1 cellular context compared by ENCODE assay signal in the genomic region with DNA sequence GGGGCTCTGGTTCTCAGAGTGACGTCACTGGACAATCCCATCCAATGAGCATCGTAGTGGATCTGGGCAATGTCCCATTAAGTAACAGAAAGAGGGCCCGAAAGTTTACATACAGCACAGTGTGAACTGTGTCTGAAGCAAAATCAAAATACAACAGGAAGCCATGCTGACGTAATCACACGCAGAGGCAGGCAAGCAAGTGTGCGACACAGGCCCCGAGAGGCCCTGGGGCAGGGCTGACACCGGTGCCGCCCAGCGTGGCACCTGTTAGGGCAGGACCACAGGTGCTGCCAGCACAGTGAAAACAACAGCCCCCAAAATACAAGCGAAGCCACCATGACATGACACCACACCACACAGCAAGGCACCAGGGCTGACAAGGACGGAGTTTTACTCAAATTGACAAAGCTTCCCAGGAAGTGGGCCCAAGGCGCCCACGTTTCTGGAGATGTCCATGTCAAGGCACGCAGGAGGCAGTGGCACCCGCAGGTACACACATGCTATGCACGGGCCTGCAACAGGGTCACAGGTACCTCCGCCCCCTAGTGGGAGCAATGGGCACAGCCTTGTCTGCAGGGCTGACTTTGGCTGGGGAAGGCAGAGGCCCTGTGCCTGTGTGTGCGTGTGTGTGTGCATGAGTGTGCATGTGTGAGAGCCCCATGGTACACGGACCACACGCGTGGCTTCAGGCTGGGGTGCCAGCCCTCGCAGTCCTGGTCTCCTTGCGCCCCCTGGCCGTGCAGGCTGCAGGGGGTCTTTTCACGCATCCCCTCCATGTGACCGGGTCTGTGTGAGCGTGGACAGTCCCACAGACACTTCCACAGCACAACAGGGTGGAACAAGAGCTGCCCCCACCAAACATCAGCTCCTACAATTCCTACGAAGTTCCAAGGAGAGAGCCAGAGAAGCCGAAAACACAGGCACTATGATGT.
A peak's percentile ranks its signal among the peaks of the same experiment; 100 is the strongest.
TF ChIP-seq lines count a peak whose summit lies in the region.

No MANE protein-coding gene starts in this region.

TF ChIP-seq in K562, 482 proteins besides CTCF, POLR2A, EP300 and RAD21 (continued from another document and continues in another):
- TF ChIP-seq ZNF740 (CRISPR knock-in tag; IDR thresholded peaks at IDR 0.05) (no peak), ZNF740 (tag; IDR thresholded peaks at IDR 0.05) (no peak), ZNF57 (CRISPR knock-in tag; IDR thresholded peaks at IDR 0.05) (no peak), ZFP30 (CRISPR knock-in tag; IDR thresholded peaks at IDR 0.05; ENCODE audit: borderline replicate concordance) (no peak), TBP (optimal IDR thresholded peaks at IDR 0.05; ENCODE audit: low read depth, low read length) (no peak), MED1 (CRISPR knock-in tag; IDR thresholded peaks at IDR 0.05; ENCODE audit: borderline replicate concordance) (no peak), TEAD4 (IDR thresholded peaks at IDR 0.05; ENCODE audit: low read length) (peak; percentile 58), TEAD4 (CRISPR knock-in tag; IDR thresholded peaks at IDR 0.05; ENCODE audit: borderline replicate concordance) (no peak), HCFC1 (IDR thresholded peaks at IDR 0.05; ENCODE audit: low read depth, low read length) (no peak), ETV5 (CRISPR knock-in tag; IDR thresholded peaks at IDR 0.05; ENCODE audit: low read depth) (no peak), ARID1B (IDR thresholded peaks at IDR 0.05) (no peak), ZBTB7A (IDR thresholded peaks at IDR 0.05; ENCODE audit: borderline replicate concordance, control insufficient read depth, low read depth, low read length) (no peak), MEIS2 (IDR thresholded peaks at IDR 0.05; ENCODE audit: partially characterized antibody) (no peak), SIRT6 (IDR thresholded peaks at IDR 0.05; ENCODE audit: low read depth, low read length) (no peak), C11orf30 (IDR thresholded peaks at IDR 0.05; ENCODE audit: low read depth) (no peak), SOX6 (IDR thresholded peaks at IDR 0.05) (no peak), ETV6 (IDR thresholded peaks at IDR 0.05; ENCODE audit: borderline replicate concordance in 1 of 2, low read depth in 2 of 2, low read length in 1 of 2) (no peak), ETV6 (CRISPR knock-in tag; IDR thresholded peaks at IDR 0.05; ENCODE audit: borderline replicate concordance) (no peak), NFIX (CRISPR knock-in tag; IDR thresholded peaks at IDR 0.05; ENCODE audit: low read depth) (no peak), CBX1 (IDR thresholded peaks at IDR 0.05; ENCODE audit: low read depth) (no peak), ZNF316 (IDR thresholded peaks at IDR 0.05) (no peak), ELF1 (tag; IDR thresholded peaks at IDR 0.05) (no peak), TFAM (CRISPR knock-in tag; conservative IDR thresholded peaks at IDR 0.05) (no peak), NR4A1 (CRISPR knock-in tag; IDR thresholded peaks at IDR 0.05) (no peak), NR4A1 (tag; IDR thresholded peaks at IDR 0.05) (no peak), ZSCAN29 (IDR thresholded peaks at IDR 0.05) (no peak), ZNF707 (CRISPR knock-in tag; conservative IDR thresholded peaks at IDR 0.05) (no peak), KAT8 (IDR thresholded peaks at IDR 0.05; ENCODE audit: low read depth) (no peak), E2F1 (CRISPR knock-in tag; IDR thresholded peaks at IDR 0.05) (no peak), ZNF76 (CRISPR knock-in tag; IDR thresholded peaks at IDR 0.05; ENCODE audit: borderline replicate concordance) (no peak), POLR2B (IDR thresholded peaks at IDR 0.05; ENCODE audit: low read depth, partially characterized antibody) (no peak), SMARCC2 (IDR thresholded peaks at IDR 0.05; ENCODE audit: low read depth) (no peak), L3MBTL2 (IDR thresholded peaks at IDR 0.05) (peak; percentile 70), ZBTB34 (CRISPR knock-in tag; IDR thresholded peaks at IDR 0.05) (no peak), STAT5A (IDR thresholded peaks at IDR 0.05; ENCODE audit: borderline replicate concordance, low read length) (no peak), NFIC (IDR thresholded peaks at IDR 0.05) (no peak), KAT7 (CRISPR knock-in tag; IDR thresholded peaks at IDR 0.05; ENCODE audit: borderline replicate concordance) (no peak), ZNF431 (CRISPR knock-in tag; IDR thresholded peaks at IDR 0.05) (no peak), ZFP36 (IDR thresholded peaks at IDR 0.05; ENCODE audit: low read depth, low read length, partially characterized antibody) (no peak), TAL1 (IDR thresholded peaks at IDR 0.05) (no peak), NELFE (IDR thresholded peaks at IDR 0.05; ENCODE audit: insufficient read depth, insufficient read length) (no peak), ZNF830 (CRISPR knock-in tag; IDR thresholded peaks at IDR 0.05) (no peak), ZNF586 (CRISPR knock-in tag; conservative IDR thresholded peaks at IDR 0.05) (no peak), SP2 (IDR thresholded peaks at IDR 0.05; ENCODE audit: extremely low read depth, low read depth, low read length, poor library complexity, severe bottlenecking) (no peak)
- TF ChIP-seq, protein P1, sequence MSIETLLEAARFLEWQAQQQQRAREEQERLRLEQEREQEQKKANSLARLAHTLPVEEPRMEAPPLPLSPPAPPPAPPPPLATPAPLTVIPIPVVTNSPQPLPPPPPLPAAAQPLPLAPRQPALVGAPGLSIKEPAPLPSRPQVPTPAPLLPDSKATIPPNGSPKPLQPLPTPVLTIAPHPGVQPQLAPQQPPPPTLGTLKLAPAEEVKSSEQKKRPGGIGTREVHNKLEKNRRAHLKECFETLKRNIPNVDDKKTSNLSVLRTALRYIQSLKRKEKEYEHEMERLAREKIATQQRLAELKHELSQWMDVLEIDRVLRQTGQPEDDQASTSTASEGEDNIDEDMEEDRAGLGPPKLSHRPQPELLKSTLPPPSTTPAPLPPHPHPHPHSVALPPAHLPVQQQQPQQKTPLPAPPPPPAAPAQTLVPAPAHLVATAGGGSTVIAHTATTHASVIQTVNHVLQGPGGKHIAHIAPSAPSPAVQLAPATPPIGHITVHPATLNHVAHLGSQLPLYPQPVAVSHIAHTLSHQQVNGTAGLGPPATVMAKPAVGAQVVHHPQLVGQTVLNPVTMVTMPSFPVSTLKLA (conservative IDR thresholded peaks at IDR 0.05): no peak
- TF ChIP-seq, protein P2, sequence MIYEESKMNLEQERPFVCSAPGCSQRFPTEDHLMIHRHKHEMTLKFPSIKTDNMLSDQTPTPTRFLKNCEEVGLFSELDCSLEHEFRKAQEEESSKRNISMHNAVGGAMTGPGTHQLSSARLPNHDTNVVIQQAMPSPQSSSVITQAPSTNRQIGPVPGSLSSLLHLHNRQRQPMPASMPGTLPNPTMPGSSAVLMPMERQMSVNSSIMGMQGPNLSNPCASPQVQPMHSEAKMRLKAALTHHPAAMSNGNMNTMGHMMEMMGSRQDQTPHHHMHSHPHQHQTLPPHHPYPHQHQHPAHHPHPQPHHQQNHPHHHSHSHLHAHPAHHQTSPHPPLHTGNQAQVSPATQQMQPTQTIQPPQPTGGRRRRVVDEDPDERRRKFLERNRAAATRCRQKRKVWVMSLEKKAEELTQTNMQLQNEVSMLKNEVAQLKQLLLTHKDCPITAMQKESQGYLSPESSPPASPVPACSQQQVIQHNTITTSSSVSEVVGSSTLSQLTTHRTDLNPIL (CRISPR knock-in tag; IDR thresholded peaks at IDR 0.05): no peak
- TF ChIP-seq, protein P3, sequence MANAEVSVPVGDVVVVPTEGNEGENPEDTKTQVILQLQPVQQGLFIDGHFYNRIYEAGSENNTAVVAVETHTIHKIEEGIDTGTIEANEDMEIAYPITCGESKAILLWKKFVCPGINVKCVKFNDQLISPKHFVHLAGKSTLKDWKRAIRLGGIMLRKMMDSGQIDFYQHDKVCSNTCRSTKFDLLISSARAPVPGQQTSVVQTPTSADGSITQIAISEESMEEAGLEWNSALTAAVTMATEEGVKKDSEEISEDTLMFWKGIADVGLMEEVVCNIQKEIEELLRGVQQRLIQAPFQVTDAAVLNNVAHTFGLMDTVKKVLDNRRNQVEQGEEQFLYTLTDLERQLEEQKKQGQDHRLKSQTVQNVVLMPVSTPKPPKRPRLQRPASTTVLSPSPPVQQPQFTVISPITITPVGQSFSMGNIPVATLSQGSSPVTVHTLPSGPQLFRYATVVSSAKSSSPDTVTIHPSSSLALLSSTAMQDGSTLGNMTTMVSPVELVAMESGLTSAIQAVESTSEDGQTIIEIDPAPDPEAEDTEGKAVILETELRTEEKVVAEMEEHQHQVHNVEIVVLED (CRISPR knock-in tag; IDR thresholded peaks at IDR 0.05): 0 out of 2 replicates have a peak, but pooled peaks have one; percentile 17
- TF ChIP-seq, protein P4, sequence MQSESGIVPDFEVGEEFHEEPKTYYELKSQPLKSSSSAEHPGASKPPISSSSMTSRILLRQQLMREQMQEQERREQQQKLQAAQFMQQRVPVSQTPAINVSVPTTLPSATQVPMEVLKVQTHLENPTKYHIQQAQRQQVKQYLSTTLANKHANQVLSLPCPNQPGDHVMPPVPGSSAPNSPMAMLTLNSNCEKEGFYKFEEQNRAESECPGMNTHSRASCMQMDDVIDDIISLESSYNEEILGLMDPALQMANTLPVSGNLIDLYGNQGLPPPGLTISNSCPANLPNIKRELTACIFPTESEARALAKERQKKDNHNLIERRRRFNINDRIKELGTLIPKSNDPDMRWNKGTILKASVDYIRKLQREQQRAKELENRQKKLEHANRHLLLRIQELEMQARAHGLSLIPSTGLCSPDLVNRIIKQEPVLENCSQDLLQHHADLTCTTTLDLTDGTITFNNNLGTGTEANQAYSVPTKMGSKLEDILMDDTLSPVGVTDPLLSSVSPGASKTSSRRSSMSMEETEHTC (IDR thresholded peaks at IDR 0.05): no peak
- TF ChIP-seq, protein P5, sequence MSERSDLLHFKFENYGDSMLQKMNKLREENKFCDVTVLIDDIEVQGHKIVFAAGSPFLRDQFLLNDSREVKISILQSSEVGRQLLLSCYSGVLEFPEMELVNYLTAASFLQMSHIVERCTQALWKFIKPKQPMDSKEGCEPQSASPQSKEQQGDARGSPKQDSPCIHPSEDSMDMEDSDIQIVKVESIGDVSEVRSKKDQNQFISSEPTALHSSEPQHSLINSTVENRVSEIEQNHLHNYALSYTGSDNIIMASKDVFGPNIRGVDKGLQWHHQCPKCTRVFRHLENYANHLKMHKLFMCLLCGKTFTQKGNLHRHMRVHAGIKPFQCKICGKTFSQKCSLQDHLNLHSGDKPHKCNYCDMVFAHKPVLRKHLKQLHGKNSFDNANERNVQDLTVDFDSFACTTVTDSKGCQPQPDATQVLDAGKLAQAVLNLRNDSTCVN (CRISPR knock-in tag; IDR thresholded peaks at IDR 0.05): 0 out of 2 replicates have a peak, but pooled peaks have one; percentile 49
- TF ChIP-seq, protein P6, sequence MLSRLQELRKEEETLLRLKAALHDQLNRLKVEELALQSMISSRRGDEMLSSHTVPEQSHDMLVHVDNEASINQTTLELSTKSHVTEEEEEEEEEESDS (CRISPR knock-in tag; IDR thresholded peaks at IDR 0.05): no peak
- TF ChIP-seq, protein P7, sequence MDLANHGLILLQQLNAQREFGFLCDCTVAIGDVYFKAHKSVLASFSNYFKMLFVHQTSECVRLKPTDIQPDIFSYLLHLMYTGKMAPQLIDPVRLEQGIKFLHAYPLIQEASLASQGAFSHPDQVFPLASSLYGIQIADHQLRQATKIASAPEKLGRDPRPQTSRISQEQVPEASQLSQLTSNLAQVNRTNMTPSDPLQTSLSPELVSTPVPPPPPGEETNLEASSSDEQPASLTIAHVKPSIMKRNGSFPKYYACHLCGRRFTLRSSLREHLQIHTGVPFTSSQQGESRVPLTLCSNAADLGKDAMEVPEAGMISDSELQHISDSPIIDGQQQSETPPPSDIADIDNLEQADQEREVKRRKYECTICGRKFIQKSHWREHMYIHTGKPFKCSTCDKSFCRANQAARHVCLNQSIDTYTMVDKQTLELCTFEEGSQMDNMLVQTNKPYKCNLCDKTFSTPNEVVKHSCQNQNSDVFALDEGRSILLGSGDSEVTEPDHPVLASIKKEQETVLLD (IDR thresholded peaks at IDR 0.05): no peak
- TF ChIP-seq, protein P8, sequence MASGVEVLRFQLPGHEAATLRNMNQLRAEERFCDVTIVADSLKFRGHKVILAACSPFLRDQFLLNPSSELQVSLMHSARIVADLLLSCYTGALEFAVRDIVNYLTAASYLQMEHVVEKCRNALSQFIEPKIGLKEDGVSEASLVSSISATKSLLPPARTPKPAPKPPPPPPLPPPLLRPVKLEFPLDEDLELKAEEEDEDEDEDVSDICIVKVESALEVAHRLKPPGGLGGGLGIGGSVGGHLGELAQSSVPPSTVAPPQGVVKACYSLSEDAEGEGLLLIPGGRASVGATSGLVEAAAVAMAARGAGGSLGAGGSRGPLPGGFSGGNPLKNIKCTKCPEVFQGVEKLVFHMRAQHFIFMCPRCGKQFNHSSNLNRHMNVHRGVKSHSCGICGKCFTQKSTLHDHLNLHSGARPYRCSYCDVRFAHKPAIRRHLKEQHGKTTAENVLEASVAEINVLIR (CRISPR knock-in tag; IDR thresholded peaks at IDR 0.05): no peak
